ENCODE assay signal across 8 cellular contexts in genomic region chr9:100322954-100323536, GRCh38. TPM values are rescaled to one million over a fixed set of nuclear protein-coding genes. Genes with fewer than 3 reads are reported as not detected.
DNase-seq lines count a peak whose midpoint lies in the region; ATAC-seq and TF ChIP-seq lines count a peak whose summit lies in the region.

No MANE protein-coding gene starts in this region.

- intact Hi-C loops in natural killer cell (cut with micrococcal nuclease) = loop anchor here (1.0 to 10.0 kb wide), 4 partner anchors 274 to 1056 kb away; no protein-coding TSS in a partner anchor

- H3K27ac Mint-ChIP-seq in natural killer cell (peak overlapping the region in 1 of 2 donors; percentile 2), osteocyte (ENCODE audit: unreplicated experiment) (peak overlapping the region; percentile 3)
- H3K27ac Mint-ChIP-seq in natural killer cell treated with Interleukin-12 subunit alpha and Interleukin-12 subunit beta and Interleukin-15 and Interleukin-18, amount 100 ng/mL, for 72 hours = no peak overlapping the region

- H3K4me1 Mint-ChIP-seq in natural killer cell (peaks cover 0 to 13% of the 10 kb centered on the region in 2 donors), osteocyte (ENCODE audit: unreplicated experiment) (peaks cover 2% of the 10 kb centered on the region)
- H3K4me1 Mint-ChIP-seq in natural killer cell treated with Interleukin-12 subunit alpha and Interleukin-12 subunit beta and Interleukin-15 and Interleukin-18, amount 100 ng/mL, for 72 hours (ENCODE audit: low read depth in 2 of 2) = peaks cover 0 to 2% of the 10 kb centered on the region in 2 donors

- TF ChIP-seq CTCF in natural killer cell (IDR thresholded peaks at IDR 0.05) = peak; percentile 67
- peak; percentile 75 for TF ChIP-seq CTCF in osteocyte (IDR thresholded peaks at IDR 0.05)

- H3K4me3 Mint-ChIP-seq in natural killer cell (no peak overlapping the region), osteocyte (ENCODE audit: unreplicated experiment) (no peak overlapping the region)
- no peak overlapping the region for H3K4me3 Mint-ChIP-seq in natural killer cell treated with Interleukin-12 subunit alpha and Interleukin-12 subunit beta and Interleukin-15 and Interleukin-18, amount 100 ng/mL, for 72 hours

- no peak for DNase-seq in natural killer cell
- DNase-seq in natural killer cell treated with Interleukin-12 subunit alpha and Interleukin-12 subunit beta and Interleukin-15 and Interleukin-18, amount 100 ng/mL, for 72 hours (ENCODE audit: low spot score) = no peak
- DNase-seq in M059J (ENCODE audit: low read depth) = peak; percentile 54
- DNase-seq in SW 1271 (lab: John Stamatoyannopoulos, UW) = peak; percentile 16 to 37
- DNase-seq in fibroblast of gingiva (ENCODE audit: low read depth) = peak; percentile 26
- no peak for DNase-seq in osteocyte (ENCODE audit: extremely low spot score, unreplicated experiment)
- DNase-seq in NCI-H187 (lab: John Stamatoyannopoulos, UW) = no peak

- ATAC-seq in natural killer cell (peak; percentile 29 to 50 (median 46)), GM18520 (IDR thresholded peaks at IDR 0.05; ENCODE audit: unreplicated experiment) (no peak)
- ATAC-seq in natural killer cell treated with Interleukin-12 subunit alpha and Interleukin-12 subunit beta and Interleukin-15 and Interleukin-18, amount 100 ng/mL, for 72 hours = no peak

- no peaks in the 10 kb centered on the region for H3K9me3 Mint-ChIP-seq in natural killer cell
- no peaks in the 10 kb centered on the region for H3K9me3 Mint-ChIP-seq in natural killer cell treated with Interleukin-12 subunit alpha and Interleukin-12 subunit beta and Interleukin-15 and Interleukin-18, amount 100 ng/mL, for 72 hours
- no peaks in the 10 kb centered on the region for H3K9me3 Mint-ChIP-seq in osteocyte (ENCODE audit: unreplicated experiment)

- H3K27me3 Mint-ChIP-seq in natural killer cell (ENCODE audit: low read depth in 2 of 2) (no peaks in the 10 kb centered on the region), osteocyte (ENCODE audit: unreplicated experiment) (no peaks in the 10 kb centered on the region)
- no peaks in the 10 kb centered on the region for H3K27me3 Mint-ChIP-seq in natural killer cell treated with Interleukin-12 subunit alpha and Interleukin-12 subunit beta and Interleukin-15 and Interleukin-18, amount 100 ng/mL, for 72 hours

- H3K36me3 Mint-ChIP-seq in natural killer cell (peaks cover 2% of the 10 kb centered on the region), osteocyte (ENCODE audit: unreplicated experiment) (peaks cover 15% of the 10 kb centered on the region)
- peaks cover 2% of the 10 kb centered on the region for H3K36me3 Mint-ChIP-seq in natural killer cell treated with Interleukin-12 subunit alpha and Interleukin-12 subunit beta and Interleukin-15 and Interleukin-18, amount 100 ng/mL, for 72 hours

RNA-seq across cellular contexts. Expression of gene TEX10, which starts 29.7 kb away (rescaled TPM):
- 10 to 100 TPM; 11.1 to 15.9 (median 13.2) TPM for total RNA-seq in natural killer cell
- 10 to 100 TPM; 17.3 to 37.7 TPM for total RNA-seq in natural killer cell treated with Interleukin-12 subunit alpha and Interleukin-12 subunit beta and Interleukin-15 and Interleukin-18, amount 100 ng/mL, for 72 hours
- total RNA-seq in M059J (2014; rRNA removed; shearing (Covaris generic)) = 28.6 and 35.2 TPM in 2 replicates
- 22.4 and 22.5 TPM in 2 replicates for total RNA-seq in osteocyte

Comparison
In these comparisons a context has a peak if more than half of its experiments do, and no peak if none do; other contexts are left out.
1. ATAC-seq: peak in natural killer cell (3 of 3); none in natural killer cell treated with Interleukin-12 subunit alpha and Interleukin-12 subunit beta and Interleukin-15 and Interleukin-18, amount 100 ng/mL, for 72 hours (0 of 2) and GM18520 (single experiment).
2. DNase-seq: peak in M059J (single experiment), SW 1271 (2 of 2) and fibroblast of gingiva (single experiment); none in natural killer cell (single experiment), natural killer cell treated with Interleukin-12 subunit alpha and Interleukin-12 subunit beta and Interleukin-15 and Interleukin-18, amount 100 ng/mL, for 72 hours (single experiment), osteocyte (single experiment) and NCI-H187 (0 of 2).